1 cellular context compared by ENCODE assay signal in the genomic region with DNA sequence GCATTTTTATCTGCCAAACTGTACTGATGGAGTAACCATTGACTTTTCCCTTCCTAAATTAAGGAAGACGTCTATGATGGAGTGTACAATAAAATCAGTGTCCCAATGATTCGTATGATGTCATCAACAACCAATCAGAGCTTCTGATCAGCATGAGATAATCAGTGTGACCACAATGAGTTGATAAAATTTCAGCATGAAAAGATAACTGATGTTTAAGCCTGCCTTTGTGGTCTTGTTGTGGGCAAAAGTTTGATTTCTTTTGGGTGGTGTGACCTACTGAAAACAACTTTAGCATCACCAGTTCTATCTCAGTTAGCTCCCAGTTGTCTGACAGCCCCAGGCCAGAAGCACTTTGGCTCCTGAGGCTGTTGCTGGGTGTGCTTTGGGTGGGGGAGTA.
TF ChIP-seq lines count a peak whose summit lies in the region.

No MANE protein-coding gene starts in this region.

TF ChIP-seq in GM12878, 131 proteins besides CTCF, POLR2A, EP300 and RAD21:
- TF ChIP-seq, protein P1, sequence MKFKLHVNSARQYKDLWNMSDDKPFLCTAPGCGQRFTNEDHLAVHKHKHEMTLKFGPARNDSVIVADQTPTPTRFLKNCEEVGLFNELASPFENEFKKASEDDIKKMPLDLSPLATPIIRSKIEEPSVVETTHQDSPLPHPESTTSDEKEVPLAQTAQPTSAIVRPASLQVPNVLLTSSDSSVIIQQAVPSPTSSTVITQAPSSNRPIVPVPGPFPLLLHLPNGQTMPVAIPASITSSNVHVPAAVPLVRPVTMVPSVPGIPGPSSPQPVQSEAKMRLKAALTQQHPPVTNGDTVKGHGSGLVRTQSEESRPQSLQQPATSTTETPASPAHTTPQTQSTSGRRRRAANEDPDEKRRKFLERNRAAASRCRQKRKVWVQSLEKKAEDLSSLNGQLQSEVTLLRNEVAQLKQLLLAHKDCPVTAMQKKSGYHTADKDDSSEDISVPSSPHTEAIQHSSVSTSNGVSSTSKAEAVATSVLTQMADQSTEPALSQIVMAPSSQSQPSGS (IDR thresholded peaks at IDR 0.05; ENCODE audit: low read length) = peak; percentile 36; the same call in 1 of the 2 replicates
- TF ChIP-seq ASH2L (IDR thresholded peaks at IDR 0.05; ENCODE audit: borderline replicate concordance, low read depth) (no peak), ATF7 (IDR thresholded peaks at IDR 0.05; ENCODE audit: low read depth) (peak; percentile 81)
TF ChIP-seq in GM12878: peak in this region for 2.
